ENCODE assay signal across 1 cellular context in genomic region chr15:57133127-57133968, GRCh38.
A peak's percentile ranks its signal among the peaks of the same experiment; 100 is the strongest.
TF ChIP-seq lines count a peak whose summit lies in the region.

No MANE protein-coding gene starts in this region.

TF ChIP-seq in SK-N-SH, 30 proteins besides CTCF, POLR2A, EP300 and RAD21 (continued from another document):
- peak; percentile 39; the same call in 1 of the 2 replicates for TF ChIP-seq PBX3 (IDR thresholded peaks at IDR 0.05)
- no peak for TF ChIP-seq FOXM1 (IDR thresholded peaks at IDR 0.05; ENCODE audit: low read depth)
- no peak for TF ChIP-seq GABPA (IDR thresholded peaks at IDR 0.05; ENCODE audit: low read depth)
- TF ChIP-seq USF2 (IDR thresholded peaks at IDR 0.05; ENCODE audit: borderline replicate concordance, low read depth, low read length) = no peak
- peak; percentile 67 for TF ChIP-seq TCF12 (IDR thresholded peaks at IDR 0.05)
- no peak for TF ChIP-seq MAX (IDR thresholded peaks at IDR 0.05; ENCODE audit: low read depth)
- TF ChIP-seq GATA2 (CRISPR knock-in tag; IDR thresholded peaks at IDR 0.05) = no peak
- TF ChIP-seq YY1 (IDR thresholded peaks at IDR 0.05; ENCODE audit: low read depth) = no peak
- no peak for TF ChIP-seq SIN3A (IDR thresholded peaks at IDR 0.05; ENCODE audit: borderline replicate concordance, low read depth, low read length)
- TF ChIP-seq TAF1 (IDR thresholded peaks at IDR 0.05; ENCODE audit: borderline replicate concordance, low read depth, low read length) = no peak
